In genomic region chr14:101687756-101688546, GRCh38 we compare ENCODE assay signal across 1 cellular context.
TF ChIP-seq lines count a peak whose summit lies in the region.

No MANE protein-coding gene starts in this region.

TF ChIP-seq in K562, 482 proteins besides CTCF, POLR2A, EP300 and RAD21 (continued from another document and continues in another):
- TF ChIP-seq MGA (IDR thresholded peaks at IDR 0.05): no peak; the same call in 1 of the 2 replicates
- TF ChIP-seq BHLHE40 (IDR thresholded peaks at IDR 0.05; ENCODE audit: low read length): no peak
- no peak for TF ChIP-seq BRD9 (IDR thresholded peaks at IDR 0.05; ENCODE audit: low read depth, partially characterized antibody)
- TF ChIP-seq ZBTB5 (IDR thresholded peaks at IDR 0.05): no peak
- TF ChIP-seq CREB3 (tag; conservative IDR thresholded peaks at IDR 0.05; ENCODE audit: low read depth): peak; percentile 71; the same call in 1 of the 2 replicates
- TF ChIP-seq TSHZ1 (CRISPR knock-in tag; IDR thresholded peaks at IDR 0.05): peak; percentile 87
- no peak for TF ChIP-seq ZC3H8 (IDR thresholded peaks at IDR 0.05)
- TF ChIP-seq SMARCE1 (IDR thresholded peaks at IDR 0.05): no peak
- peak; percentile 94; the same call in 1 of the 2 replicates for TF ChIP-seq HSF4 (CRISPR knock-in tag; IDR thresholded peaks at IDR 0.05; ENCODE audit: borderline replicate concordance)
- TF ChIP-seq PRMT5 (CRISPR knock-in tag; IDR thresholded peaks at IDR 0.05): no peak
- no peak for TF ChIP-seq NCOA4 (IDR thresholded peaks at IDR 0.05; ENCODE audit: partially characterized antibody)
- TF ChIP-seq RERE (CRISPR knock-in tag; IDR thresholded peaks at IDR 0.05; ENCODE audit: borderline replicate concordance): no peak
- TF ChIP-seq ZNF668 (CRISPR knock-in tag; IDR thresholded peaks at IDR 0.05): peak; percentile 96
- TF ChIP-seq ETV5 (CRISPR knock-in tag; IDR thresholded peaks at IDR 0.05; ENCODE audit: low read depth): no peak
- 0 out of 2 replicates have a peak, but pooled peaks have one; percentile 62 for TF ChIP-seq E2F3 (CRISPR knock-in tag; IDR thresholded peaks at IDR 0.05)
- TF ChIP-seq ETS1 (conservative IDR thresholded peaks at IDR 0.05; ENCODE audit: control insufficient read depth, low read depth, low read length): no peak
- TF ChIP-seq BCL6 (CRISPR knock-in tag; IDR thresholded peaks at IDR 0.05): no peak
- peak; percentile 29; the same call in 1 of the 2 replicates for TF ChIP-seq CEBPB (tag; IDR thresholded peaks at IDR 0.05)
- TF ChIP-seq ZBTB7A (IDR thresholded peaks at IDR 0.05; ENCODE audit: borderline replicate concordance, control insufficient read depth, low read depth, low read length): no peak
- TF ChIP-seq POLR3G (IDR thresholded peaks at IDR 0.05; ENCODE audit: extremely low read depth, insufficient read length, insufficient replicate concordance): no peak
- TF ChIP-seq PPARD (CRISPR knock-in tag; IDR thresholded peaks at IDR 0.05): peak; percentile 72; the same call in 1 of the 2 replicates
- no peak for TF ChIP-seq RBM14 (IDR thresholded peaks at IDR 0.05; ENCODE audit: borderline replicate concordance, insufficient read depth, low read depth, low read length)
- TF ChIP-seq GTF2F1 (IDR thresholded peaks at IDR 0.05; ENCODE audit: low read depth, low read length): no peak
